ENCODE assay signal across 8 cellular contexts in the genomic region with DNA sequence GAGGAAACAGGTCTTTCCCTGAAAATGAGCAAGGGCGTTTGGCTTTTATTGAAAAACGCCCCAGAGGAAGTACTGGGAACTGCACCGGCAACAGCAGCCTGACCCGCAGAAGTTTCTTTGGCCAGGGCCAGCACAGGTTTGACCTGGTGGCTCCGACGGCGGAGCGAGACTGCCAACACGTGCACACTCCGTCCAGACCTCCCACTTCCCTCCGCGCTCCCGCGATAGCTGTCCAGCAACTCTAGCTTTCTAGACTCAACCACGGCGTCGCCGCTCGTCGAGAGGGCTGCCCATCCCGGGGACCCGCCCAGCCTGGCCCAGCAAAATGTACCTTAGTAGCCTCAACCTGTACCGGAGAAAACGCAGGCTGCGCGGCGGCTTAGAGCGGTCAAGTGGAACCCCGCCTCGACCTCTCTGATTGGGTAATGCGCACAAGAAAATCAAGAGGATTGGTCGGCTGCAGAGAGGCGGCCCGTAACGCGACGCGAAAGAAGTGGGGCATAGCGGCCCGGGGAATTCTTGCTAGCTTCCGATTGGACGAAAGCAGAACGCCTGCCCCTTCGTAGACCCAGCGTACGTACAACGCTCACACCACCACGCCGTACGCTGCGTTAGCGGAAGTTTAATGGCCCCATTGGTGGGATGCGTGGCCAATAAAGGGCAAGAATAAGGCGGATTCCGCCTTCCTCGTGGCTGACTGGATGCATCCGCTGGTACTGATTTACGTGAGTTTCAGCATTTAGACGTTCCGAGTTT. TPM values are rescaled to one million over a fixed set of nuclear protein-coding genes. Genes with fewer than 3 reads are reported as not detected.
DNase-seq lines count a peak whose midpoint lies in the region; ATAC-seq, FAIRE-seq and TF ChIP-seq lines count a peak whose summit lies in the region.

A gene with protein sequence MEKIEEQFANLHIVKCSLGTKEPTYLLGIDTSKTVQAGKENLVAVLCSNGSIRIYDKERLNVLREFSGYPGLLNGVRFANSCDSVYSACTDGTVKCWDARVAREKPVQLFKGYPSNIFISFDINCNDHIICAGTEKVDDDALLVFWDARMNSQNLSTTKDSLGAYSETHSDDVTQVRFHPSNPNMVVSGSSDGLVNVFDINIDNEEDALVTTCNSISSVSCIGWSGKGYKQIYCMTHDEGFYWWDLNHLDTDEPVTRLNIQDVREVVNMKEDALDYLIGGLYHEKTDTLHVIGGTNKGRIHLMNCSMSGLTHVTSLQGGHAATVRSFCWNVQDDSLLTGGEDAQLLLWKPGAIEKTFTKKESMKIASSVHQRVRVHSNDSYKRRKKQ (minus strand): TSS at position 399 of the 756 bp plus-strand sequence. CDS start 41,929 bp downstream, outside the sequence.

- H3K79me2 ChIP-seq in keratinocyte (ENCODE audit: control insufficient read depth, insufficient read depth, low read length): peaks cover 31% of the 10 kb centered on the region

- H3K4me1 ChIP-seq in BE2C: no peaks in the 10 kb centered on the region
- H3K4me1 ChIP-seq in keratinocyte (ENCODE audit: control insufficient read depth, extremely low read depth, insufficient read depth, low read length): peaks cover 4% of the 10 kb centered on the region

- FAIRE-seq in keratinocyte (lab: Jason Lieb, UNC): no peak

- H3K27me3 ChIP-seq in BE2C (no peaks in the 10 kb centered on the region), keratinocyte (ENCODE audit: control insufficient read depth, extremely low read depth, insufficient read depth, low read length) (no peaks in the 10 kb centered on the region)

- peak; percentile 91 for TF ChIP-seq POLR2A in GM19193 (IDR thresholded peaks at IDR 0.05; ENCODE audit: extremely low read depth, insufficient read depth, insufficient read length)

- H3K4me3 ChIP-seq in BE2C (ENCODE audit: low read depth, low read length) (peak within 1 kb of the TSS; percentile 81), keratinocyte (ENCODE audit: control insufficient read depth in 2 of 3, extremely low read depth in 1 of 3, insufficient read depth in 2 of 3, low read depth in 1 of 3, low read length in 3 of 3) (peak within 1 kb of the TSS; percentile 51 to 98 (median 96))

- H3K9me3 ChIP-seq in BE2C (no peaks in the 10 kb centered on the region), keratinocyte (ENCODE audit: control insufficient read depth, low read depth, low read length) (no peaks in the 10 kb centered on the region)

- no peaks in the 10 kb centered on the region for H4K20me1 ChIP-seq in keratinocyte (ENCODE audit: control insufficient read depth, extremely low read depth, insufficient read depth, low read length)

- peak; percentile 91 for ATAC-seq in HG03439 (IDR thresholded peaks at IDR 0.05; ENCODE audit: unreplicated experiment)

- peak within 1 kb of the TSS; percentile 99 for H3K27ac ChIP-seq in keratinocyte (ENCODE audit: control insufficient read depth, insufficient read depth, low read length)

- H3K4me2 ChIP-seq in keratinocyte (ENCODE audit: control insufficient read depth, extremely low read depth, insufficient read depth, low read depth, low read length): peak within 1 kb of the TSS; percentile 89

- 0 out of 2 replicates have a peak, but pooled peaks cover 4% of the 10 kb centered on the region for H3K36me3 ChIP-seq in BE2C
- H3K36me3 ChIP-seq in keratinocyte (ENCODE audit: control insufficient read depth in 2 of 2, extremely low read depth in 1 of 2, insufficient read depth in 2 of 2, low read length in 2 of 2): no peaks in the 10 kb centered on the region

- peak within 1 kb of the TSS; percentile 95 for H3K9ac ChIP-seq in keratinocyte (ENCODE audit: control insufficient read depth, extremely low read depth, insufficient read depth, low read length)

- DNase-seq in BE2C (peak; percentile 97), NCI-H510A (lab: John Stamatoyannopoulos, UW) (peak; percentile 97), cerebellum (ENCODE audit: low spot score) (peak; percentile 97), keratinocyte (ENCODE audit: low read depth, low spot score) (peak; percentile 93)
- DNase-seq in activated CD4-positive, alpha-beta T cell treated with anti-CD3 and anti-CD28 coated beads for 1 hour: peak; percentile 94
- peak; percentile 85 to 91 for DNase-seq in stimulated activated CD4-positive, alpha-beta T cell treated with anti-CD3 and anti-CD28 coated beads, Interleukin-15, amount 100 ng/mL, for 1 hour (ENCODE audit: low read depth in 1 of 2, low spot score in 1 of 2)

- TF ChIP-seq CTCF in BE2C (IDR thresholded peaks at IDR 0.05; ENCODE audit: low read depth, low read length) (peak; percentile 83), keratinocyte (optimal IDR thresholded peaks at IDR 0.05 in 1 of 3, IDR thresholded peaks at IDR 0.05 in 1 of 3, conservative IDR thresholded peaks at IDR 0.05 in 1 of 3; ENCODE audit: extremely low read depth in 1 of 3, insufficient read depth in 2 of 3, low read length in 3 of 3) (peak; percentile 53 to 84 (median 84))

- dilution Hi-C loops in keratinocyte (cut with MboI; ENCODE audit: extremely low pct_ligation_motif_present, low sequenced_read_pairs): no loop called here

- H3K9me1 ChIP-seq in keratinocyte (ENCODE audit: control insufficient read depth, extremely low read depth, insufficient read depth, low read length): no peaks in the 10 kb centered on the region

- H2AFZ ChIP-seq in keratinocyte (ENCODE audit: control insufficient read depth, low read length): peak within 1 kb of the TSS; percentile 97

RNA-seq across cellular contexts. Expression of the gene that starts here (rescaled TPM):
- polyA plus RNA-seq in BE2C (2012; ENCODE audit: insufficient read depth, insufficient read length, low read depth): 24.6 TPM
- total RNA-seq in cerebellum: 23.5 TPM
- polyA plus RNA-seq in keratinocyte: 6.4 to 14.3 TPM (median 9.4 TPM) in 3 replicates
- polyA plus RNA-seq in keratinocyte (2011; ENCODE audit: low read depth): 6.3 TPM
- polyA plus RNA-seq in keratinocyte (2011; cell fraction: cytosol; rRNA removed): 4.7 and 10.4 TPM in 2 replicates
- 8.8 and 12.8 TPM in 2 replicates for polyA plus RNA-seq in keratinocyte (2011; cell fraction: nucleus; rRNA removed)
- polyA plus RNA-seq in keratinocyte (2012; ENCODE audit: low replicate concordance): 7.7 and 9.1 TPM in 2 replicates
- 2.4 to 16.5 TPM (median 7.0 TPM) in 3 replicates for polyA minus RNA-seq in keratinocyte
- polyA minus RNA-seq in keratinocyte (2011; cell fraction: cytosol; rRNA and poly(A)+ RNA removed): 7.5 TPM
- 5.5 and 12.6 TPM in 2 replicates for polyA minus RNA-seq in keratinocyte (2011; cell fraction: nucleus; rRNA and poly(A)+ RNA removed)

Comparison
In these comparisons a context has a peak if more than half of its experiments do, and no peak if none do; other contexts are left out.
1. Peak in every context shown above with its lines: DNase-seq, ATAC-seq, H3K4me3 ChIP-seq and H3K27ac ChIP-seq.